In the genomic region with DNA sequence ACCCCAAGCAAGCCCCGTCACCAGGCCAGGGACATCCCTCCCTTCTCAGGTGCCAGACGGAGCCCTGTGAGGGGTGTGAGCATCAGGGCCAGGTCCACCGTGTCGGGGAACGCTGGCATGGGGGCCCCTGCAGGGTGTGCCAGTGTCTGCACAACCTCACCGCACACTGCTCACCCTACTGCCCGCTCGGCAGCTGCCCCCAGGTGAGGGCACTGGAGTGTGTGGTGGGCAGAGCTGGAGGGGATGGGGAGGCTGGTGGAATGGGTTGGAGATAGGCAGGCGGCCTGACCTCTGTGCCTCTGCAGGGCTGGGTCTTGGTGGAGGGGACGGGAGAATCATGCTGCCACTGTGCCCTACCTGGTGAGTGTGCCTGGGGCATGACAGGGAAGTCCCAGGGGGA, we compare ENCODE assay signal across 38 cellular contexts. TPM values are rescaled to one million over a fixed set of nuclear protein-coding genes. Genes with fewer than 3 reads are reported as not detected.
"Had no signal": no experiment of that assay in that cellular context is flagged by ENCODE, and none has a peak within 500 bp of the region (broad histone marks: within the 10 kb centered on the region; RNA-seq: fewer than 3 reads in every experiment).

No MANE protein-coding gene starts in this region.

- H3K27ac ChIP-seq: adrenal gland, ascending aorta, body of pancreas, brain microvascular endothelial cell, breast epithelium, cardiac muscle cell had no signal

- H3K9me3 ChIP-seq: adrenal gland, ascending aorta, body of pancreas, breast epithelium had no signal

- H3K4me3 ChIP-seq: adrenal gland, ascending aorta, body of pancreas, breast epithelium, cardiac muscle cell had no signal

- H3K4me1 ChIP-seq: ascending aorta, breast epithelium had no signal

- H3K27ac Mint-ChIP-seq: activated naive CD4-positive, alpha-beta T cell treated with anti-CD3 and anti-CD28 coated beads for 36 hours; activated naive CD4-positive, alpha-beta T cell treated with anti-CD3 and anti-CD28 coated beads, Interleukin-2, amount 10 ng/mL, durations not matched to agents 7 days and 5 days; activated naive CD4-positive, alpha-beta T cell treated with anti-CD3 and anti-CD28 coated beads, Interleukin-2, amount 50 U/mL, for 24 hours; activated naive CD4-positive, alpha-beta T cell treated with anti-CD3 and anti-CD28 coated beads, Interleukin-2, amount 50 U/mL, for 72 hours; activated naive CD8-positive, alpha-beta T cell; activated naive CD8-positive, alpha-beta T cell treated with anti-CD3 and anti-CD28 coated beads for 36 hours; activated naive CD8-positive, alpha-beta T cell treated with anti-CD3 and anti-CD28 coated beads, Interleukin-2, amount 10 ng/mL, durations not matched to agents 7 days and 5 days; activated naive CD8-positive, alpha-beta T cell treated with anti-CD3 and anti-CD28 coated beads, Interleukin-2, amount 50 U/mL, for 24 hours; activated T-cell treated with anti-CD3 and anti-CD28 coated beads, Interleukin-2, amount 50 U/mL, for 24 hours; activated T-cell treated with anti-CD3 and anti-CD28 coated beads, Interleukin-2, amount 50 U/mL, for 72 hours; activated T-helper 1 cell treated with anti-CD3 and anti-CD28 coated beads, Interleukin-12 subunit alpha, Interleukin-12 subunit beta, Interleukin-2, Interleukin-4 antibody, amounts not matched to agents 30 ng/mL and 10 ng/mL and 1 ng/mL, durations not matched to agents 14 hours and 24 hours and 36 hours; activated T-helper 17 cell treated with anti-CD3 and anti-CD28 coated beads, Interleukin-2, amount 50 U/mL, for 72 hours; activated T-helper 2 cell treated with anti-CD3 and anti-CD28 coated beads, Interferon-gamma antibody, Interleukin-2, Interleukin-4, amounts not matched to agents 10 μg/mL and 5 μg/mL and 100 μg/mL, durations not matched to agents 14 hours and 24 hours and 36 hours; brain had no signal

- H3K4me1 Mint-ChIP-seq: activated naive CD4-positive, alpha-beta T cell treated with anti-CD3 and anti-CD28 coated beads, Interleukin-2, amount 50 U/mL, for 24 hours; activated naive CD8-positive, alpha-beta T cell treated with anti-CD3 and anti-CD28 coated beads, Interleukin-2, amount 50 U/mL, for 24 hours; activated T-helper 17 cell treated with anti-CD3 and anti-CD28 coated beads, Interleukin-2, amount 50 U/mL, for 72 hours; brain; central memory CD8-positive, alpha-beta T cell had no signal

- H3K9me3 Mint-ChIP-seq: activated naive CD4-positive, alpha-beta T cell treated with anti-CD3 and anti-CD28 coated beads for 36 hours; activated naive CD4-positive, alpha-beta T cell treated with anti-CD3 and anti-CD28 coated beads, Interleukin-2, amount 10 ng/mL, durations not matched to agents 7 days and 5 days; activated naive CD4-positive, alpha-beta T cell treated with anti-CD3 and anti-CD28 coated beads, Interleukin-2, amount 50 U/mL, for 24 hours; activated naive CD4-positive, alpha-beta T cell treated with anti-CD3 and anti-CD28 coated beads, Interleukin-2, amount 50 U/mL, for 72 hours; activated naive CD8-positive, alpha-beta T cell treated with anti-CD3 and anti-CD28 coated beads for 36 hours; activated naive CD8-positive, alpha-beta T cell treated with anti-CD3 and anti-CD28 coated beads, Interleukin-2, amount 10 ng/mL, durations not matched to agents 7 days and 5 days; activated naive CD8-positive, alpha-beta T cell treated with anti-CD3 and anti-CD28 coated beads, Interleukin-2, amount 50 U/mL, for 24 hours; activated T-cell treated with anti-CD3 and anti-CD28 coated beads, Interleukin-2, amount 50 U/mL, for 24 hours; activated T-cell treated with anti-CD3 and anti-CD28 coated beads, Interleukin-2, amount 50 U/mL, for 4 hours; activated T-cell treated with anti-CD3 and anti-CD28 coated beads, Interleukin-2, amount 50 U/mL, for 72 hours; activated T-helper 1 cell treated with anti-CD3 and anti-CD28 coated beads, Interleukin-12 subunit alpha, Interleukin-12 subunit beta, Interleukin-2, Interleukin-4 antibody, amounts not matched to agents 30 ng/mL and 10 ng/mL and 1 ng/mL, durations not matched to agents 14 hours and 24 hours and 36 hours; activated T-helper 17 cell treated with anti-CD3 and anti-CD28 coated beads, Interleukin-2, amount 50 U/mL, for 72 hours; activated T-helper 2 cell treated with anti-CD3 and anti-CD28 coated beads, Interferon-gamma antibody, Interleukin-2, Interleukin-4, amounts not matched to agents 10 μg/mL and 5 μg/mL and 100 μg/mL, durations not matched to agents 14 hours and 24 hours and 36 hours; brain; central memory CD8-positive, alpha-beta T cell had no signal

- H3K36me3 ChIP-seq: adrenal gland, ascending aorta, brain microvascular endothelial cell, breast epithelium, cardiac muscle cell had no signal

- DNase-seq: activated effector memory CD4-positive, alpha-beta T cell treated with anti-CD3 and anti-CD28 coated beads, Interleukin-2, amount 50 U/mL, for 16 hours; activated effector memory CD4-positive, alpha-beta T cell treated with Interleukin-2 at 50 U/mL for 16 hours; activated gamma-delta T cell; activated gamma-delta T cell treated with Interleukin-2 at 50 U/mL for 16 hours; activated naive CD4-positive, alpha-beta T cell; activated naive CD4-positive, alpha-beta T cell treated with anti-CD3 and anti-CD28 coated beads for 36 hours; activated naive CD4-positive, alpha-beta T cell treated with anti-CD3 and anti-CD28 coated beads, Interleukin-2, amount 10 ng/mL, durations not matched to agents 7 days and 5 days; activated naive CD4-positive, alpha-beta T cell treated with anti-CD3 and anti-CD28 coated beads, Interleukin-2, amount 50 U/mL, for 16 hours; activated naive CD4-positive, alpha-beta T cell treated with Interleukin-2 at 50 U/mL for 16 hours; activated naive CD8-positive, alpha-beta T cell treated with anti-CD3 and anti-CD28 coated beads for 36 hours; activated naive CD8-positive, alpha-beta T cell treated with anti-CD3 and anti-CD28 coated beads, Interleukin-2, amount 10 ng/mL, durations not matched to agents 7 days and 5 days; activated naive CD8-positive, alpha-beta T cell treated with anti-CD3 and anti-CD28 coated beads, Interleukin-2, amount 50 U/mL, for 24 hours; activated T-cell treated with anti-CD3 and anti-CD28 coated beads, Interleukin-2, amount 50 U/mL, for 1 hour; activated T-cell treated with anti-CD3 and anti-CD28 coated beads, Interleukin-2, amount 50 U/mL, for 24 hours; activated T-cell treated with anti-CD3 and anti-CD28 coated beads, Interleukin-2, amount 50 U/mL, for 4 hours; activated T-cell treated with anti-CD3 and anti-CD28 coated beads, Interleukin-2, amount 50 U/mL, for 48 hours; activated T-cell treated with anti-CD3 and anti-CD28 coated beads, Interleukin-2, amount 50 U/mL, for 72 hours; adrenal gland; amniotic stem cell; amygdala; anterior cingulate cortex; aorta; body of pancreas; brain microvascular endothelial cell; caudate nucleus; central memory CD4-positive, alpha-beta T cell; cerebellar nuclear complex had no signal

- H3K27me3 ChIP-seq: ascending aorta, body of pancreas had no signal

- H3K36me3 Mint-ChIP-seq: activated naive CD4-positive, alpha-beta T cell treated with anti-CD3 and anti-CD28 coated beads, Interleukin-2, amount 10 ng/mL, durations not matched to agents 7 days and 5 days; activated naive CD4-positive, alpha-beta T cell treated with anti-CD3 and anti-CD28 coated beads, Interleukin-2, amount 50 U/mL, for 24 hours; activated naive CD4-positive, alpha-beta T cell treated with anti-CD3 and anti-CD28 coated beads, Interleukin-2, amount 50 U/mL, for 72 hours; activated naive CD8-positive, alpha-beta T cell; activated naive CD8-positive, alpha-beta T cell treated with anti-CD3 and anti-CD28 coated beads for 36 hours; activated naive CD8-positive, alpha-beta T cell treated with anti-CD3 and anti-CD28 coated beads, Interleukin-2, amount 10 ng/mL, durations not matched to agents 7 days and 5 days; brain had no signal

- ATAC-seq: activated naive CD4-positive, alpha-beta T cell treated with anti-CD3 and anti-CD28 coated beads, Interleukin-2, amount 50 U/mL, for 72 hours; activated naive CD8-positive, alpha-beta T cell treated with anti-CD3 and anti-CD28 coated beads, Interleukin-2, amount 50 U/mL, for 24 hours; activated T-cell treated with anti-CD3 and anti-CD28 coated beads, Interleukin-2, amount 50 U/mL, for 4 hours; activated T-cell treated with anti-CD3 and anti-CD28 coated beads, Interleukin-2, amount 50 U/mL, for 72 hours; activated T-helper 17 cell treated with anti-CD3 and anti-CD28 coated beads, Interleukin-2, amount 50 U/mL, for 72 hours; body of pancreas had no signal

- H3K4me3 Mint-ChIP-seq: activated naive CD4-positive, alpha-beta T cell treated with anti-CD3 and anti-CD28 coated beads for 36 hours; activated naive CD4-positive, alpha-beta T cell treated with anti-CD3 and anti-CD28 coated beads, Interleukin-2, amount 10 ng/mL, durations not matched to agents 7 days and 5 days; activated naive CD4-positive, alpha-beta T cell treated with anti-CD3 and anti-CD28 coated beads, Interleukin-2, amount 50 U/mL, for 24 hours; activated naive CD8-positive, alpha-beta T cell; activated naive CD8-positive, alpha-beta T cell treated with anti-CD3 and anti-CD28 coated beads for 36 hours; activated naive CD8-positive, alpha-beta T cell treated with anti-CD3 and anti-CD28 coated beads, Interleukin-2, amount 10 ng/mL, durations not matched to agents 7 days and 5 days; activated naive CD8-positive, alpha-beta T cell treated with anti-CD3 and anti-CD28 coated beads, Interleukin-2, amount 50 U/mL, for 24 hours; activated T-cell treated with anti-CD3 and anti-CD28 coated beads, Interleukin-2, amount 50 U/mL, for 24 hours; activated T-cell treated with anti-CD3 and anti-CD28 coated beads, Interleukin-2, amount 50 U/mL, for 4 hours; activated T-cell treated with anti-CD3 and anti-CD28 coated beads, Interleukin-2, amount 50 U/mL, for 72 hours; activated T-helper 1 cell treated with anti-CD3 and anti-CD28 coated beads, Interleukin-12 subunit alpha, Interleukin-12 subunit beta, Interleukin-2, Interleukin-4 antibody, amounts not matched to agents 30 ng/mL and 10 ng/mL and 1 ng/mL, durations not matched to agents 14 hours and 24 hours and 36 hours; activated T-helper 17 cell treated with anti-CD3 and anti-CD28 coated beads, Interleukin-2, amount 50 U/mL, for 72 hours; brain; central memory CD8-positive, alpha-beta T cell had no signal

RNA-seq across cellular contexts. Expression of a gene that starts 19.9 kb away (rescaled TPM):
- total RNA-seq: activated T-helper 2 cell treated with anti-CD3 and anti-CD28 coated beads, Interferon-gamma antibody, Interleukin-2, Interleukin-4, amounts not matched to agents 10 μg/mL and 5 μg/mL and 100 μg/mL, durations not matched to agents 14 hours and 24 hours and 36 hours had no signal
